Comparison of ENCODE assay signal across 1 cellular context in genomic region chr4:112517911-112518310, GRCh38.
TF ChIP-seq lines count a peak whose summit lies in the region.

No MANE protein-coding gene starts in this region.

TF ChIP-seq in GM23338, 12 proteins besides CTCF, POLR2A, EP300 and RAD21 (continued from another document):
- TF ChIP-seq EZH2 (IDR thresholded peaks at IDR 0.05; ENCODE audit: low read depth, unreplicated experiment), result peak; percentile 16
- TF ChIP-seq REST (IDR thresholded peaks at IDR 0.05; ENCODE audit: unreplicated experiment), result no peak
